In the genomic region with DNA sequence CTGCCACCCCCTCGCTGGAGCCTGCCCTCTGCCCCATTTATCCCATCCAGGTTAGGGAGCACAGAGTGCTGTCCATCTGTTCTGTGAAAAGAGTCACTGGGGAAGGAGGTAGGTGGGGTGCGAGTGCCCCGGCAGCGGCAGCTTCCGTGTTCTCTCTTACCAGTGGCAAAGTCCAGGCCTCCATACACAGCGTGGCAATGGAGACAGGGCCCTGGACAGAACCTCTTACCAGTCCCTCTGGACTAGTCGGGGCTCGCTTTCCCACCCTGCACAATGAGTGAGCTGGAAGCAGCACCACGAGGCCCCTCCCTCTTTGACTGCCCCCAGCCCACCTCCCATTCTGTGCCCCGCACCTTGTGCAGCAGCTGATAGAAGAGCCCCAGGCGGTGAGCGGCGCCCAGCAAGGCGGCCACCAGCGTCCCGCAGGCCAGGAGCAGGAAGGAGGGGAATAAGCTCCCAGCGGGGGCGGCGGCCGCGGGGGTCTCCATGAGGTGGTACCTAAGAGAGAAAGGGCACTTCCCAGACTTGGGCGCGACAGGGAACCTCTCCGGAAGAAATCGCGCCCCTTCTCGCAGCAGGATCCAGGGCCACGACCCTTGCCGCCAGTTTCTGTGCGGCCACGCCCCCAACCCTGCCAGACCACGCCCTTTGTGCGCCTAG, we compare ENCODE assay signal across 8 cellular contexts. TPM values are rescaled to one million over a fixed set of nuclear protein-coding genes. Genes with fewer than 3 reads are reported as not detected.
DNase-seq lines count a peak whose midpoint lies in the region; ATAC-seq and TF ChIP-seq lines count a peak whose summit lies in the region.

No MANE protein-coding gene starts in this region.

- TF ChIP-seq CTCF in GM12875 (IDR thresholded peaks at IDR 0.05; ENCODE audit: borderline replicate concordance, insufficient read depth, low read depth, low read length) (no peak), HL-60 (IDR thresholded peaks at IDR 0.05; ENCODE audit: insufficient read depth, low read length) (no peak), spleen (IDR thresholded peaks at IDR 0.05 in 8 of 11, conservative IDR thresholded peaks at IDR 0.05 in 3 of 11) (no peak)

- H3K9me3 ChIP-seq in iPS-20b (ENCODE audit: insufficient read depth, low read depth, low read length) (no peaks in the 10 kb centered on the region), spleen (no peaks in the 10 kb centered on the region)

- ATAC-seq in HG03342 (IDR thresholded peaks at IDR 0.05; ENCODE audit: unreplicated experiment), result no peak

- H3K27ac ChIP-seq in HL-60 (replicated peaks) (peak overlapping the region; percentile 89), angular gyrus (ENCODE audit: low read depth, low read length) (peak overlapping the region; percentile 95), iPS-20b (ENCODE audit: low read length) (peak overlapping the region; percentile 87), spleen (peak overlapping the region; percentile 83 to 96 (median 93))

- H3K27me3 ChIP-seq in HL-60 (ENCODE audit: insufficient read depth, poor library complexity, severe bottlenecking) (no peaks in the 10 kb centered on the region), iPS-20b (ENCODE audit: insufficient read depth, low read length) (no peaks in the 10 kb centered on the region), spleen (replicated peaks in 1 of 7) (peaks cover 0 to 6% (median 0%) of the 10 kb centered on the region in 7 donors)

- TF ChIP-seq POLR2A in spleen (IDR thresholded peaks at IDR 0.05), result no peak

- WGBS in spleen, 5 donors, result 2 to 8% (median 5%) methylated on average over 17 to 33 of the region's 33 CpGs

- H3K9ac ChIP-seq in iPS-20b (ENCODE audit: low read depth, low read length), result peak overlapping the region; percentile 91

- H3K36me3 ChIP-seq in iPS-20b (ENCODE audit: insufficient read depth, low read depth, low read length) (peaks cover 25% of the 10 kb centered on the region), spleen (peaks cover 0 to 39% (median 31%) of the 10 kb centered on the region in 6 donors)

- H3K4me3 ChIP-seq in GM12875 (ENCODE audit: low read depth, low read length) (peak overlapping the region; percentile 85), HL-60 (replicated peaks; ENCODE audit: insufficient read depth, low read length) (peak overlapping the region; percentile 89), iPS-20b (ENCODE audit: low read length) (peak overlapping the region; percentile 87), spleen (peak overlapping the region; percentile 56 to 90 (median 76))

- DNase-seq in HL-60 (ENCODE audit: low read depth in 1 of 2, low spot score in 1 of 2) (peak; percentile 26 to 42), spleen (no peak), DMS114 treated with DMSO at 0.1 percent for 48 hours (lab: John Stamatoyannopoulos, UW; ENCODE audit: unreplicated experiment) (no peak), HuH-7 (ENCODE audit: low spot score) (no peak)

- intact Hi-C loops in spleen (cut with DNase I; ENCODE audit: low total_unique reads), result no loop called here

- peaks cover 8% of the 10 kb centered on the region; the same call in 1 of the 2 replicates for H3K4me1 ChIP-seq in iPS-20b (ENCODE audit: insufficient read depth, low read length)
- peaks cover 0 to 30% (median 21%) of the 10 kb centered on the region in 6 donors for H3K4me1 ChIP-seq in spleen

RNA-seq across cellular contexts. Expression of gene SYDE1, which starts 17.5 kb away (rescaled TPM):
- 10 to 100 TPM in 6 of 7 donors, 1 to 10 TPM in 1; 8.3 to 27.6 (median 17.0) TPM for total RNA-seq in spleen
- 1 to 10 TPM; 2.0 to 5.2 (median 2.9) TPM for polyA plus RNA-seq in spleen

RNA-seq across cellular contexts. Expression of gene OR1I1, which starts 42.7 kb away (rescaled TPM):
- total RNA-seq in spleen, result not detected
- under 1 TPM in 1 of 3 donors, not detected in 2; 0.06 TPM for polyA plus RNA-seq in spleen

Comparison
In these comparisons a context has a peak if more than half of its experiments do, and no peak if none do; other contexts are left out.
1. DNase-seq: peak in HL-60 (2 of 2); none in spleen (single experiment), DMS114 treated with DMSO at 0.1 percent for 48 hours (single experiment) and HuH-7 (single experiment).
2. Peak in every context shown above with its lines, with median percentiles within 50 percentile points of each other: H3K4me3 ChIP-seq and H3K27ac ChIP-seq.